ENCODE assay signal across 10 cellular contexts in genomic region chr15:28096720-28097431, GRCh38. TPM values are rescaled to one million over a fixed set of nuclear protein-coding genes. Genes with fewer than 3 reads are reported as not detected.
A peak's percentile ranks its signal among the peaks of the same experiment; 100 is the strongest.
DNase-seq lines count a peak whose midpoint lies in the region; ATAC-seq and TF ChIP-seq lines count a peak whose summit lies in the region.
"Had no signal": no experiment of that assay in that cellular context is flagged by ENCODE, and none has a peak within 500 bp of the region (broad histone marks: within the 10 kb centered on the region; RNA-seq: fewer than 3 reads in every experiment).

No MANE protein-coding gene starts in this region.

- H3K27ac ChIP-seq in right lobe of liver, result no peak overlapping the region
- H3K27ac ChIP-seq in thyroid gland, result peak overlapping the region; percentile 18 to 86 (median 81)

- H3K27ac Mint-ChIP-seq in T-helper 1 cell treated with Interleukin-12 subunit alpha and Interleukin-12 subunit beta and Interleukin-4 antibody, amounts not matched to agents 30 μg/mL and 1 μg/mL, for 36 hours, result no peak overlapping the region

- no peak for TF ChIP-seq CTCF in astrocyte of the spinal cord (IDR thresholded peaks at IDR 0.05; ENCODE audit: low read depth, low read length)
- TF ChIP-seq CTCF in right lobe of liver (IDR thresholded peaks at IDR 0.05), result no peak
- peak in 1 of 6 experiments; percentile 8 for TF ChIP-seq CTCF in thyroid gland (IDR thresholded peaks at IDR 0.05)

- no peak for TF ChIP-seq POLR2A in right lobe of liver (IDR thresholded peaks at IDR 0.05)
- no peak for TF ChIP-seq POLR2A in thyroid gland (IDR thresholded peaks at IDR 0.05)

- peaks cover 0 to 20% (median 0%) of the 10 kb centered on the region in 4 donors for H3K4me1 ChIP-seq in right lobe of liver
- peaks cover 43 to 59% of the 10 kb centered on the region in 2 donors for H3K4me1 ChIP-seq in thyroid gland

- peak overlapping the region; percentile 44 for H3K4me3 ChIP-seq in astrocyte of the spinal cord (ENCODE audit: low read depth, low read length)
- H3K4me3 ChIP-seq in right lobe of liver, result peak overlapping the region; percentile 5 to 32 (median 25)
- peak overlapping the region; percentile 22 to 29 (median 24) for H3K4me3 ChIP-seq in thyroid gland (replicated peaks in 1 of 3)

- DNase-seq in T-helper 1 cell (no peak), astrocyte of the spinal cord (ENCODE audit: low read depth, low spot score) (no peak), right lobe of liver (no peak), thyroid gland (peak; percentile 65 to 66), HCEC 1CT (no peak), NCI-H2107 (lab: John Stamatoyannopoulos, UW) (no peak)
- no peak for DNase-seq in stimulated activated CD4-positive, alpha-beta T cell treated with anti-CD3 and anti-CD28 coated beads, Interleukin-15, amount 100 ng/mL, for 24 hours
- DNase-seq: NCI-H1417 treated with DMSO at 0.1 percent for 48 hours had no signal

- H3K9me3 ChIP-seq in right lobe of liver, result no peaks in the 10 kb centered on the region
- H3K9me3 ChIP-seq in thyroid gland, result no peaks in the 10 kb centered on the region

- peak overlapping the region; percentile 85 for H3K4me3 Mint-ChIP-seq in T-helper 1 cell treated with Interleukin-12 subunit alpha and Interleukin-12 subunit beta and Interleukin-4 antibody, amounts not matched to agents 30 μg/mL and 1 μg/mL, for 36 hours

- in situ Hi-C loops in astrocyte of the spinal cord (cut with HindIII; ENCODE audit: low sequenced_read_pairs), result no loop called here

- ATAC-seq in right lobe of liver, result no peak

- H3K27me3 ChIP-seq in right lobe of liver, result peaks cover 0 to 27% of the 10 kb centered on the region in 2 donors
- H3K27me3 ChIP-seq in thyroid gland, result no peaks in the 10 kb centered on the region

- H3K27me3 Mint-ChIP-seq in T-helper 1 cell treated with Interleukin-12 subunit alpha and Interleukin-12 subunit beta and Interleukin-4 antibody, amounts not matched to agents 30 μg/mL and 1 μg/mL, for 36 hours (ENCODE audit: low read depth), result peaks cover 68% of the 10 kb centered on the region

- intact Hi-C loops in right lobe of liver (cut with DNase I), result no loop called here
- intact Hi-C loops in thyroid gland (cut with DNase I), result no loop called here

- H3K36me3 Mint-ChIP-seq in T-helper 1 cell treated with Interleukin-12 subunit alpha and Interleukin-12 subunit beta and Interleukin-4 antibody, amounts not matched to agents 30 μg/mL and 1 μg/mL, for 36 hours (ENCODE audit: low read depth), result peaks cover 1% of the 10 kb centered on the region

- peaks cover 13% of the 10 kb centered on the region for H3K4me1 Mint-ChIP-seq in T-helper 1 cell treated with Interleukin-12 subunit alpha and Interleukin-12 subunit beta and Interleukin-4 antibody, amounts not matched to agents 30 μg/mL and 1 μg/mL, for 36 hours (ENCODE audit: low read depth)

- H3K36me3 ChIP-seq in right lobe of liver, result no peaks in the 10 kb centered on the region
- H3K36me3 ChIP-seq in thyroid gland, result no peaks in the 10 kb centered on the region

- 7% methylated on average over 3 of the region's 70 CpGs for WGBS in right lobe of liver (ENCODE audit: insufficient coverage, low coverage, low lambda C conversion rate, missing lambda C conversion rate)
- 8 to 11% methylated on average over 22 to 23 of the region's 70 CpGs for WGBS in thyroid gland, 2 donors

- peaks cover 3% of the 10 kb centered on the region for H3K9me3 Mint-ChIP-seq in T-helper 1 cell treated with Interleukin-12 subunit alpha and Interleukin-12 subunit beta and Interleukin-4 antibody, amounts not matched to agents 30 μg/mL and 1 μg/mL, for 36 hours

RNA-seq across cellular contexts. Expression of gene OCA2, which starts 2.2 kb away (rescaled TPM):
- total RNA-seq in right lobe of liver, result under 1 TPM in 3 of 6 experiments, not detected in 3; 0.07 to 0.13 (median 0.12) TPM
- 10 to 100 TPM in 3 of 4 donors, 1 to 10 TPM in 1; 5.5 to 20.5 (median 13.8) TPM for total RNA-seq in thyroid gland
- total RNA-seq: glomerular endothelial cell had no signal

Comparison
In these comparisons a context has a peak if more than half of its experiments do, and no peak if none do; other contexts are left out.
1. DNase-seq: peak in thyroid gland (2 of 2); none in T-helper 1 cell (0 of 5), astrocyte of the spinal cord (single experiment), right lobe of liver (0 of 3), stimulated activated CD4-positive, alpha-beta T cell treated with anti-CD3 and anti-CD28 coated beads, Interleukin-15, amount 100 ng/mL, for 24 hours (single experiment), HCEC 1CT (single experiment) and NCI-H2107 (single experiment).
2. H3K27ac ChIP-seq: peak in thyroid gland (3 of 3); none in right lobe of liver (0 of 3).
3. RNA of gene OCA2, which starts 2.2 kb away (total RNA-seq): 5.5 to 20.5 TPM in thyroid gland; 0.07 to 0.13 TPM in right lobe of liver; every median in the first group is over 4 times any median in the second.
4. Peak in every context shown above with its lines, with median percentiles within 50 percentile points of each other: H3K4me3 ChIP-seq.